Comparison of ENCODE assay signal across 9 cellular contexts in genomic region chr19:47239610-47240296, GRCh38. TPM values are rescaled to one million over a fixed set of nuclear protein-coding genes. Genes with fewer than 3 reads are reported as not detected.
DNase-seq lines count a peak whose midpoint lies in the region; ATAC-seq, FAIRE-seq and TF ChIP-seq lines count a peak whose summit lies in the region.
"Had no signal": no experiment of that assay in that cellular context is flagged by ENCODE, and none has a peak within 500 bp of the region (broad histone marks: within the 10 kb centered on the region; RNA-seq: fewer than 3 reads in every experiment).

No MANE protein-coding gene starts in this region.

- no peaks in the 10 kb centered on the region for H3K9me3 Mint-ChIP-seq in activated CD4-positive, alpha-beta T cell treated with anti-CD3 and anti-CD28 coated beads, Interleukin-2, amount 10 ng/mL, durations not matched to agents 24 days and 14 days

- no peaks in the 10 kb centered on the region for H3K79me2 ChIP-seq in HepG2 (ENCODE audit: insufficient read depth, low read length)

- TF ChIP-seq EP300 in upper lobe of left lung (IDR thresholded peaks at IDR 0.05) = no peak
- no peak for TF ChIP-seq EP300 in HepG2 (IDR thresholded peaks at IDR 0.05; ENCODE audit: low read depth in 2 of 2, low read length in 2 of 2)
- no peak for TF ChIP-seq EP300 in HepG2 (CRISPR knock-in tag; IDR thresholded peaks at IDR 0.05; ENCODE audit: borderline replicate concordance)

- no peak overlapping the region for H2AFZ ChIP-seq in HepG2 (ENCODE audit: low read length)

- POLR2A ChIA-PET in HepG2 (lab: Yijun Ruan, JAX) = interaction anchor here (0.8 to 1.9 kb wide), 4 partner anchors 13 to 50 kb away, joined by 3 to 21 read pairs (median 6); partner anchors contain the start of gene CCDC9

- no peak overlapping the region for H3K4me2 ChIP-seq in HepG2 (ENCODE audit: low read depth, low read length)

- TF ChIP-seq CTCF in upper lobe of left lung (IDR thresholded peaks at IDR 0.05) = no peak
- TF ChIP-seq CTCF in HepG2 (CRISPR knock-in tag; IDR thresholded peaks at IDR 0.05) = no peak

- FAIRE-seq in HepG2 (lab: Jason Lieb, UNC) = no peak

- TF ChIP-seq POLR2A in upper lobe of left lung (IDR thresholded peaks at IDR 0.05) (no peak), HepG2 (IDR thresholded peaks at IDR 0.05; ENCODE audit: insufficient read depth in 1 of 2, low read depth in 2 of 2, low read length in 2 of 2) (no peak)

- H3K27ac ChIP-seq in upper lobe of left lung (no peak overlapping the region), HepG2 (ENCODE audit: extremely low read length, insufficient read depth, low read length) (no peak overlapping the region)
- H3K27ac ChIP-seq: epithelial cell of prostate had no signal

- H3K4me1 ChIP-seq in upper lobe of left lung = peaks cover 35 to 48% (median 44%) of the 10 kb centered on the region in 4 donors
- H3K4me1 ChIP-seq in HepG2 (ENCODE audit: insufficient read depth, low read length) = peaks cover 34% of the 10 kb centered on the region

- H3K36me3 ChIP-seq in upper lobe of left lung = no peaks in the 10 kb centered on the region
- H3K36me3 ChIP-seq in HepG2 (replicated peaks in 1 of 2; ENCODE audit: control insufficient read depth in 1 of 2, insufficient read depth in 2 of 2, low read length in 2 of 2) = no peaks in the 10 kb centered on the region

- no TSS peak for BruUV-seq in HepG2 (replicated peaks; lab: Mats Ljungman, UMichigan)

- H3K36me3 Mint-ChIP-seq in activated CD4-positive, alpha-beta T cell treated with anti-CD3 and anti-CD28 coated beads, Interleukin-2, amount 10 ng/mL, durations not matched to agents 24 days and 14 days (ENCODE audit: low read depth) = no peaks in the 10 kb centered on the region

- peak overlapping the region in 3 of 4 donors; percentile 32 to 38 (median 36) for H3K4me3 ChIP-seq in upper lobe of left lung
- no peak overlapping the region for H3K4me3 ChIP-seq in HepG2 (replicated peaks in 1 of 3; ENCODE audit: insufficient read depth in 1 of 3, low read depth in 2 of 3, low read length in 3 of 3)

- WGBS in upper lobe of left lung, 2 donors = 5 to 10% methylated on average over 4 to 18 of the region's 62 CpGs
- WGBS in HepG2 (ENCODE audit: low lambda C conversion rate) = 81% methylated on average over 37 of the region's 62 CpGs

- DNase-seq in C1 segment of cervical spinal cord (lab: John Stamatoyannopoulos, UW) = peak in 12 of 14 donors; percentile 22 to 92 (median 57)
- peak; percentile 71 for DNase-seq in M059J (ENCODE audit: low read depth)
- peak; percentile 87 for DNase-seq in activated CD4-positive, alpha-beta T cell treated with anti-CD3 and anti-CD28 coated beads, Interleukin-2, amount 10 ng/mL, durations not matched to agents 24 days and 14 days
- DNase-seq in effector CD4-positive, alpha-beta T cell = peak; percentile 61
- peak; percentile 87 for DNase-seq in middle frontal gyrus (ENCODE audit: extremely low spot score, low spot score)
- peak; percentile 57 to 92 for DNase-seq in upper lobe of left lung
- no peak for DNase-seq in GDM1 (lab: John Stamatoyannopoulos, UW)
- no peak for DNase-seq in HepG2 (ENCODE audit: low spot score)

- in situ Hi-C loops in HepG2 (cut with HindIII; ENCODE audit: extremely low pct_ligation_motif_present, low pct_unique_long_range_greater_than_20kb) = no loop called here

- H3K4me3 Mint-ChIP-seq in activated CD4-positive, alpha-beta T cell treated with anti-CD3 and anti-CD28 coated beads, Interleukin-2, amount 10 ng/mL, durations not matched to agents 24 days and 14 days = peak overlapping the region; percentile 41

- no peaks in the 10 kb centered on the region for H3K9me3 ChIP-seq in upper lobe of left lung
- H3K9me3 ChIP-seq in HepG2 (ENCODE audit: low read length) = no peaks in the 10 kb centered on the region

- no peaks in the 10 kb centered on the region for H4K20me1 ChIP-seq in HepG2 (ENCODE audit: insufficient read depth, low read length)

- peaks cover 0 to 11% (median 8%) of the 10 kb centered on the region in 4 donors for H3K27me3 ChIP-seq in upper lobe of left lung
- H3K27me3 ChIP-seq in HepG2 (ENCODE audit: control insufficient read depth in 1 of 2, insufficient read depth in 2 of 2, low read length in 2 of 2) = no peaks in the 10 kb centered on the region

- H3K4me1 Mint-ChIP-seq in activated CD4-positive, alpha-beta T cell treated with anti-CD3 and anti-CD28 coated beads, Interleukin-2, amount 10 ng/mL, durations not matched to agents 24 days and 14 days = peaks cover 23% of the 10 kb centered on the region

- CTCF ChIA-PET in HepG2 (lab: Yijun Ruan, JAX; ENCODE audit: low intra/inter-chr PET ratio, low total read pairs) = no interaction called here

- no peak for TF ChIP-seq RAD21 in HepG2 (CRISPR knock-in tag; IDR thresholded peaks at IDR 0.05)

- intact Hi-C loops in activated CD4-positive, alpha-beta T cell treated with anti-CD3 and anti-CD28 coated beads, Interleukin-2, amount 10 ng/mL, durations not matched to agents 24 days and 14 days (cut with micrococcal nuclease) = loop anchor here (10.0 kb wide), 1 partner anchor 205 kb away; no protein-coding TSS in a partner anchor
- intact Hi-C loops in HepG2 (cut with micrococcal nuclease; ENCODE audit: unreplicated experiment) = loop anchor here (5.0 kb wide), 1 partner anchor 92 kb away; no protein-coding TSS in a partner anchor

- no peak overlapping the region for H3K9ac ChIP-seq in HepG2 (ENCODE audit: insufficient read depth, low read depth, low read length)

- peaks cover 5% of the 10 kb centered on the region for H3K27me3 Mint-ChIP-seq in activated CD4-positive, alpha-beta T cell treated with anti-CD3 and anti-CD28 coated beads, Interleukin-2, amount 10 ng/mL, durations not matched to agents 24 days and 14 days

- ATAC-seq in upper lobe of left lung (ENCODE audit: low FRiP score in 2 of 2) (no peak), HepG2 (no peak)

- H3K27ac Mint-ChIP-seq in activated CD4-positive, alpha-beta T cell treated with anti-CD3 and anti-CD28 coated beads, Interleukin-2, amount 10 ng/mL, durations not matched to agents 24 days and 14 days = no peak overlapping the region

RNA-seq across cellular contexts. Expression of gene BBC3, which starts 8.8 kb away (rescaled TPM):
- 1.9 and 5.0 TPM in 2 replicates for total RNA-seq in M059J (2014; rRNA removed; shearing (Covaris generic))
- total RNA-seq in activated CD4-positive, alpha-beta T cell treated with anti-CD3 and anti-CD28 coated beads, Interleukin-2, amount 10 ng/mL, durations not matched to agents 24 days and 14 days = 17.4 and 17.6 TPM in 2 replicates
- total RNA-seq in upper lobe of left lung (10 to 100 TPM in 4 of 6 donors, 1 to 10 TPM in 2; 7.4 to 29.3 (median 15.9) TPM), HepG2 (2016; rRNA removed; fragmentation: Illumina TruSeq; extraction: Trizol) (5.8 and 8.8 TPM in 2 replicates)
- total RNA-seq in HepG2 (2016; cell fraction: cytosol; rRNA removed; fragmentation: Illumina TruSeq; extraction: Trizol; ENCODE audit: low read depth) = 3.1 and 3.4 TPM in 2 replicates
- total RNA-seq in HepG2 (2016; cell fraction: insoluble cytoplasmic fraction; rRNA removed; fragmentation: Illumina TruSeq; extraction: Trizol) = 5.9 and 8.8 TPM in 2 replicates
- 6.6 and 7.4 TPM in 2 replicates for total RNA-seq in HepG2 (2016; cell fraction: membrane; rRNA removed; fragmentation: Illumina TruSeq; extraction: Trizol)
- total RNA-seq in HepG2 (2016; cell fraction: nucleus; rRNA removed; fragmentation: Illumina TruSeq; extraction: Trizol) = 4.6 and 5.1 TPM in 2 replicates
- 6.1 and 11.1 TPM in 2 replicates for polyA plus RNA-seq in HepG2 (2011; rRNA removed)
- 7.0 and 10.6 TPM in 2 replicates for polyA plus RNA-seq in HepG2 (2011; cell fraction: cytosol; rRNA removed)
- polyA plus RNA-seq in HepG2 (2011; cell fraction: nucleus; rRNA removed) = 18.7 and 18.8 TPM in 2 replicates
- 7.0 and 13.6 TPM in 2 replicates for polyA plus RNA-seq in HepG2 (2012)
- polyA plus RNA-seq in HepG2 (2016; cell fraction: cytosol; fragmentation: Illumina TruSeq; extraction: Trizol; ENCODE audit: low read depth) = 1.8 and 1.9 TPM in 2 replicates
- 9.2 and 11.0 TPM in 2 replicates for polyA plus RNA-seq in HepG2 (2016; cell fraction: insoluble cytoplasmic fraction; fragmentation: Illumina TruSeq; extraction: Trizol; ENCODE audit: low read depth)
- polyA plus RNA-seq in HepG2 (2016; cell fraction: membrane; fragmentation: Illumina TruSeq; extraction: Trizol; ENCODE audit: low read depth) = 5.1 and 5.2 TPM in 2 replicates
- 13.0 and 13.4 TPM in 2 replicates for polyA plus RNA-seq in HepG2 (2016; cell fraction: nucleus; fragmentation: Illumina TruSeq; extraction: Trizol; ENCODE audit: insufficient read depth, low read depth)
- polyA minus RNA-seq in HepG2 (2011; rRNA and poly(A)+ RNA removed; ENCODE audit: low replicate concordance) = 2.1 and 9.7 TPM in 2 replicates
- 8.9 and 9.3 TPM in 2 replicates for polyA minus RNA-seq in HepG2 (2011; cell fraction: cytosol; rRNA and poly(A)+ RNA removed)
- 5.4 and 6.2 TPM in 2 replicates for polyA minus RNA-seq in HepG2 (2011; cell fraction: nucleus; rRNA and poly(A)+ RNA removed)

RNA-seq across cellular contexts. Expression of gene CCDC9, which starts 16.6 kb away (rescaled TPM):
- total RNA-seq in M059J (2014; rRNA removed; shearing (Covaris generic)) = 2.1 and 6.0 TPM in 2 replicates
- 40.6 and 44.6 TPM in 2 replicates for total RNA-seq in activated CD4-positive, alpha-beta T cell treated with anti-CD3 and anti-CD28 coated beads, Interleukin-2, amount 10 ng/mL, durations not matched to agents 24 days and 14 days
- total RNA-seq in upper lobe of left lung (10 to 100 TPM; 18.2 to 91.1 (median 35.0) TPM), HepG2 (2016; rRNA removed; fragmentation: Illumina TruSeq; extraction: Trizol) (5.9 and 6.3 TPM in 2 replicates)
- 3.4 and 3.5 TPM in 2 replicates for total RNA-seq in HepG2 (2016; cell fraction: cytosol; rRNA removed; fragmentation: Illumina TruSeq; extraction: Trizol; ENCODE audit: low read depth)
- total RNA-seq in HepG2 (2016; cell fraction: insoluble cytoplasmic fraction; rRNA removed; fragmentation: Illumina TruSeq; extraction: Trizol) = 3.8 and 7.1 TPM in 2 replicates
- 4.5 and 5.0 TPM in 2 replicates for total RNA-seq in HepG2 (2016; cell fraction: membrane; rRNA removed; fragmentation: Illumina TruSeq; extraction: Trizol)
- total RNA-seq in HepG2 (2016; cell fraction: nucleus; rRNA removed; fragmentation: Illumina TruSeq; extraction: Trizol) = 4.4 and 5.5 TPM in 2 replicates
- 2.9 and 3.0 TPM in 2 replicates for polyA plus RNA-seq in HepG2 (2011; rRNA removed)
- polyA plus RNA-seq in HepG2 (2011; cell fraction: cytosol; rRNA removed) = 2.1 and 2.2 TPM in 2 replicates
- polyA plus RNA-seq in HepG2 (2011; cell fraction: nucleus; rRNA removed) = 10.1 and 11.8 TPM in 2 replicates
- 10.0 TPM in 2 replicates for polyA plus RNA-seq in HepG2 (2012)
- polyA plus RNA-seq in HepG2 (2016; cell fraction: cytosol; fragmentation: Illumina TruSeq; extraction: Trizol; ENCODE audit: low read depth) = 1.6 and 1.8 TPM in 2 replicates
- 9.0 and 10.3 TPM in 2 replicates for polyA plus RNA-seq in HepG2 (2016; cell fraction: insoluble cytoplasmic fraction; fragmentation: Illumina TruSeq; extraction: Trizol; ENCODE audit: low read depth)
- 3.6 and 3.9 TPM in 2 replicates for polyA plus RNA-seq in HepG2 (2016; cell fraction: membrane; fragmentation: Illumina TruSeq; extraction: Trizol; ENCODE audit: low read depth)
- 22.8 and 25.7 TPM in 2 replicates for polyA plus RNA-seq in HepG2 (2016; cell fraction: nucleus; fragmentation: Illumina TruSeq; extraction: Trizol; ENCODE audit: insufficient read depth, low read depth)
- polyA minus RNA-seq in HepG2 (2011; rRNA and poly(A)+ RNA removed; ENCODE audit: low replicate concordance) = 1.8 and 6.2 TPM in 2 replicates
- 0.99 and 1.7 TPM in 2 replicates for polyA minus RNA-seq in HepG2 (2011; cell fraction: cytosol; rRNA and poly(A)+ RNA removed)
- polyA minus RNA-seq in HepG2 (2011; cell fraction: nucleus; rRNA and poly(A)+ RNA removed) = 6.3 and 7.5 TPM in 2 replicates

RNA-seq across cellular contexts. Expression of gene INAFM1, which starts 34.9 kb away (rescaled TPM):
- total RNA-seq in M059J (2014; rRNA removed; shearing (Covaris generic)) = 1.9 and 6.0 TPM in 2 replicates
- 10.6 and 11.0 TPM in 2 replicates for total RNA-seq in activated CD4-positive, alpha-beta T cell treated with anti-CD3 and anti-CD28 coated beads, Interleukin-2, amount 10 ng/mL, durations not matched to agents 24 days and 14 days
- total RNA-seq in upper lobe of left lung (10 to 100 TPM in 4 of 6 donors, 1 to 10 TPM in 1, under 1 TPM in 1; 0.59 to 28.3 (median 22.4) TPM), HepG2 (2016; rRNA removed; fragmentation: Illumina TruSeq; extraction: Trizol) (1.00 and 1.9 TPM in 2 replicates)
- total RNA-seq in HepG2 (2016; cell fraction: cytosol; rRNA removed; fragmentation: Illumina TruSeq; extraction: Trizol; ENCODE audit: low read depth) = 0.81 and 1.1 TPM in 2 replicates
- total RNA-seq in HepG2 (2016; cell fraction: insoluble cytoplasmic fraction; rRNA removed; fragmentation: Illumina TruSeq; extraction: Trizol) = 1.1 and 1.8 TPM in 2 replicates
- total RNA-seq in HepG2 (2016; cell fraction: membrane; rRNA removed; fragmentation: Illumina TruSeq; extraction: Trizol) = 1.0 and 1.2 TPM in 2 replicates
- total RNA-seq in HepG2 (2016; cell fraction: nucleus; rRNA removed; fragmentation: Illumina TruSeq; extraction: Trizol) = 0.78 and 1.0 TPM in 2 replicates
- polyA plus RNA-seq in HepG2 (2011; rRNA removed) = 0.88 and 1.3 TPM in 2 replicates
- polyA plus RNA-seq in HepG2 (2011; cell fraction: cytosol; rRNA removed) = 0.60 and 0.93 TPM in 2 replicates
- 5.3 and 5.5 TPM in 2 replicates for polyA plus RNA-seq in HepG2 (2011; cell fraction: nucleus; rRNA removed)
- 2.8 and 3.1 TPM in 2 replicates for polyA plus RNA-seq in HepG2 (2012)
- polyA plus RNA-seq in HepG2 (2016; cell fraction: cytosol; fragmentation: Illumina TruSeq; extraction: Trizol; ENCODE audit: low read depth) = 2.2 and 2.5 TPM in 2 replicates
- 1.8 and 2.4 TPM in 2 replicates for polyA plus RNA-seq in HepG2 (2016; cell fraction: insoluble cytoplasmic fraction; fragmentation: Illumina TruSeq; extraction: Trizol; ENCODE audit: low read depth)
- polyA plus RNA-seq in HepG2 (2016; cell fraction: membrane; fragmentation: Illumina TruSeq; extraction: Trizol; ENCODE audit: low read depth) = 1.7 and 2.2 TPM in 2 replicates
- polyA plus RNA-seq in HepG2 (2016; cell fraction: nucleus; fragmentation: Illumina TruSeq; extraction: Trizol; ENCODE audit: insufficient read depth, low read depth) = 4.5 and 6.9 TPM in 2 replicates
- polyA minus RNA-seq in HepG2 (2011; rRNA and poly(A)+ RNA removed; ENCODE audit: low replicate concordance) = 0.35 and 1.3 TPM in 2 replicates
- 1.2 and 1.5 TPM in 2 replicates for polyA minus RNA-seq in HepG2 (2011; cell fraction: cytosol; rRNA and poly(A)+ RNA removed)
- polyA minus RNA-seq in HepG2 (2011; cell fraction: nucleus; rRNA and poly(A)+ RNA removed) = 0.99 and 1.4 TPM in 2 replicates

Comparison
In these comparisons a context has a peak if more than half of its experiments do, and no peak if none do; other contexts are left out.
1. DNase-seq: peak in C1 segment of cervical spinal cord (12 of 14), M059J (single experiment), activated CD4-positive, alpha-beta T cell treated with anti-CD3 and anti-CD28 coated beads, Interleukin-2, amount 10 ng/mL, durations not matched to agents 24 days and 14 days (single experiment), effector CD4-positive, alpha-beta T cell (single experiment), middle frontal gyrus (single experiment) and upper lobe of left lung (2 of 2); none in GDM1 (single experiment) and HepG2 (single experiment).
2. H3K4me3 ChIP-seq: peak in upper lobe of left lung (3 of 4); none in HepG2 (0 of 3).